In the genomic region with DNA sequence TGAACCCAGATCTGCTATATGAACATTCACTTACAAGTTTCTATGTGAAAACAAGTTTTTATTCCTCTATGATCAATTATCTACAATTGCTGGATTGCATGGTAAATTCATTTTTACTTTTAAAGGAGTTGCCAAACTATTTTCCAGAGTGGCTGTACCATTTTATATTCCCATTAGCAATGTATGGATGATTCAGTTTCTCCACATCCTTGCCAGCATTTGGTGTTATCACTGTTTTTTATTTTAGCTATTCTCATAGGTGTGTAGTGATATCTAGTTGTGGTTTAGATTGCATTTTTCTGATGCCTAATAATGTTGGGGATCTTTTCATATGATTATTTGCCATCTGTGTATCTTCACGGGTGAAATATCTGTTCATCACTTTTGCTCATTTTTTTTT, we compare ENCODE assay signal across 2 cellular contexts.
TF ChIP-seq lines count a peak whose summit lies in the region.

No MANE protein-coding gene starts in this region.

TF ChIP-seq in A549, 52 proteins besides CTCF, POLR2A, EP300 and RAD21 (continued from another document):
- TF ChIP-seq CHD4 (IDR thresholded peaks at IDR 0.05; ENCODE audit: borderline replicate concordance) (no peak), TFCP2L1 (CRISPR knock-in tag; IDR thresholded peaks at IDR 0.05) (no peak), FOXS1 (CRISPR knock-in tag; IDR thresholded peaks at IDR 0.05) (no peak), FOSL2 (IDR thresholded peaks at IDR 0.05) (no peak), FOSL2 (CRISPR knock-in tag; IDR thresholded peaks at IDR 0.05) (no peak), ZNF302 (CRISPR knock-in tag; IDR thresholded peaks at IDR 0.05) (no peak), PBX3 (IDR thresholded peaks at IDR 0.05) (no peak), HOXB5 (CRISPR knock-in tag; IDR thresholded peaks at IDR 0.05) (no peak), BCL3 (IDR thresholded peaks at IDR 0.05) (no peak), ESRRA (IDR thresholded peaks at IDR 0.05; ENCODE audit: borderline replicate concordance, low read length) (no peak), HEYL (CRISPR knock-in tag; IDR thresholded peaks at IDR 0.05) (no peak)
- TF ChIP-seq, protein P1, sequence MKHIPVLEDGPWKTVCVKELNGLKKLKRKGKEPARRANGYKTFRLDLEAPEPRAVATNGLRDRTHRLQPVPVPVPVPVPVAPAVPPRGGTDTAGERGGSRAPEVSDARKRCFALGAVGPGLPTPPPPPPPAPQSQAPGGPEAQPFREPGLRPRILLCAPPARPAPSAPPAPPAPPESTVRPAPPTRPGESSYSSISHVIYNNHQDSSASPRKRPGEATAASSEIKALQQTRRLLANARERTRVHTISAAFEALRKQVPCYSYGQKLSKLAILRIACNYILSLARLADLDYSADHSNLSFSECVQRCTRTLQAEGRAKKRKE (CRISPR knock-in tag; IDR thresholded peaks at IDR 0.05; ENCODE audit: low read depth), result no peak
TF ChIP-seq in A549: peak in this region for 0.

TF ChIP-seq in K562, 482 proteins besides CTCF, POLR2A, EP300 and RAD21:
- TF ChIP-seq ZNF449 (CRISPR knock-in tag; IDR thresholded peaks at IDR 0.05), result no peak
- peak; percentile 99 for TF ChIP-seq RBM25 (IDR thresholded peaks at IDR 0.05; ENCODE audit: low read depth, low read length, severe bottlenecking)
TF ChIP-seq in K562: peak in this region for 1.
